22 cellular contexts compared by ENCODE assay signal in the genomic region with DNA sequence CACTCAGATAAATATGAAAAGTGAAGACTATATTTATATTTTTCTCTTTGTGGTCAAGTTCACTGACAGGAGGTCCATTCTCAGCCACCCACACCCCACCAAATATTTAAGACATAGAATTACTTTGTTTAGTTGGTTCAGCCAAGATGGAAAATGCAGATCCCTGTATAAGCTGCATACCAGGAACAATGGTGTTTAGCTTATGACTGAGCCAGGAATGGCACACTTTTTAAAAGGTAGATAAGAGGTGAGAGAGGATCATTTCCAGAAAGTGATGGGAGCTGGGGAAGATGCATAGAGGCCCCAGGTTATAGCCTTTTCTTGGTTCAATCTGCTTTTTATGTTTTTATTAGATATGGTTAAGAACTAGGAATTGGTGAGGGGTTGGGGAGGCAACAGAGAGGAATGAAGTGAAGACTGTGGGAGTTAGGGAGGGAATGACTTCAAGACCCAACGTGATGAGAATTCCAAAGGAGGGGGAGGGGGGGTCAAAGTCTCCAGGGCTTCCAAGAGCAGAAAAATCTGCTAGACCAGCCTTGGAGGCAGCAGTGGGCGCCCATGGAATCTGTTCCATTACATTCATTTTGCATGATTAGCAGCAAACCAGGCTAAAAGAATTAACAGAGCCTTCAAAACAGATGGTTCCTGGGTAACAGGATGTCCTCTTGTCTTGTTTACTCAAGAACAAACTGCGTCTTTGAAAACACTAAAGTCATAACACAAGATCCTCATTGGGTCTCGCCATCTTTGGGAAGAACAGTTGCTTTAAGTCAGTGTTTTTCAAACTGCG.
DNase-seq lines count a peak whose midpoint lies in the region; ATAC-seq and TF ChIP-seq lines count a peak whose summit lies in the region.
"Had no signal": no experiment of that assay in that cellular context is flagged by ENCODE, and none has a peak within 500 bp of the region (broad histone marks: within the 10 kb centered on the region; RNA-seq: fewer than 3 reads in every experiment).

No MANE protein-coding gene starts in this region.

- DNase-seq in EL (peak; percentile 13), choroid plexus epithelial cell (ENCODE audit: low read depth) (peak; percentile 50), iris pigment epithelial cell (ENCODE audit: low read depth) (peak; percentile 58), sciatic nerve (ENCODE audit: low spot score) (no peak), SW480 (ENCODE audit: low spot score) (no peak), MM.1S (no peak)
- DNase-seq: ACHN; activated CD4-positive, alpha-beta T cell treated with anti-CD3 and anti-CD28 coated beads for 48 hours; activated T-cell treated with anti-CD3 and anti-CD28 coated beads, Interleukin-2, amount 50 U/mL, for 24 hours; adrenal gland; dermis blood vessel endothelial cell; DMS79; NCI-H1105; NCI-H1930; NCI-H526 treated with DMSO at 0.1 percent for 48 hours; Peyer's patch had no signal

- ATAC-seq in sciatic nerve (peak; percentile 79), GM18520 (IDR thresholded peaks at IDR 0.05; ENCODE audit: unreplicated experiment) (no peak)
- ATAC-seq in activated CD4-positive, CD25-positive, alpha-beta regulatory T cell treated with anti-CD3 and anti-CD28 coated beads, Interleukin-2, amount 50 U/mL, for 24 hours = no peak
- ATAC-seq: GM12878, left lobe of liver had no signal

- H3K4me1 ChIP-seq in MM.1S (ENCODE audit: low read length) = no peaks in the 10 kb centered on the region
- H3K4me1 ChIP-seq: adrenal gland, Peyer's patch, prostate gland had no signal

- no peaks in the 10 kb centered on the region for H4K20me1 ChIP-seq in MM.1S (ENCODE audit: insufficient read depth, low read length)
- H4K20me1 ChIP-seq: BLaER1 had no signal

- no peak overlapping the region for H2AFZ ChIP-seq in MM.1S (ENCODE audit: low read length)

- H3F3A ChIP-seq in MM.1S (ENCODE audit: insufficient read depth, low read length) = no peaks in the 10 kb centered on the region

- H3K36me3 ChIP-seq in MM.1S (replicated peaks; ENCODE audit: insufficient read depth, low read length) = no peaks in the 10 kb centered on the region
- H3K36me3 ChIP-seq: adrenal gland, BLaER1, Peyer's patch, prostate gland had no signal

- no peak for TF ChIP-seq CTCF in choroid plexus epithelial cell (conservative IDR thresholded peaks at IDR 0.05; ENCODE audit: low read depth, low read length)
- no peak for TF ChIP-seq CTCF in MM.1S (IDR thresholded peaks at IDR 0.05; ENCODE audit: low read length)

- H3K79me2 ChIP-seq in MM.1S (ENCODE audit: low read length) = no peaks in the 10 kb centered on the region

- no peaks in the 10 kb centered on the region for H3K27me3 ChIP-seq in MM.1S (replicated peaks; ENCODE audit: insufficient read depth, low read length)
- H3K27me3 ChIP-seq: adrenal gland, BLaER1, Peyer's patch had no signal

- H3K4me3 ChIP-seq in choroid plexus epithelial cell (ENCODE audit: low read depth, low read length) (no peak overlapping the region), MM.1S (ENCODE audit: low read length) (no peak overlapping the region)
- H3K4me3 ChIP-seq: adrenal gland, BLaER1, GM12878, Peyer's patch, prostate gland had no signal

- H3K9ac ChIP-seq in MM.1S (ENCODE audit: low read length) = no peak overlapping the region
- H3K9ac ChIP-seq: BLaER1 had no signal

- intact Hi-C loops in sciatic nerve (cut with DNase I) = no loop called here

- no peak overlapping the region for H3K4me2 ChIP-seq in MM.1S (ENCODE audit: low read depth, low read length)
- H3K4me2 ChIP-seq: BLaER1 had no signal

- H3K27ac ChIP-seq in MM.1S (ENCODE audit: low read length) = no peak overlapping the region
- H3K27ac ChIP-seq: BLaER1 had no signal

- no peaks in the 10 kb centered on the region for H3K9me2 ChIP-seq in MM.1S (replicated peaks; ENCODE audit: insufficient read depth, low read length)

- no peaks in the 10 kb centered on the region for H3K9me3 ChIP-seq in MM.1S (replicated peaks; ENCODE audit: insufficient read depth, low read length)
- H3K9me3 ChIP-seq: adrenal gland, BLaER1, Peyer's patch, prostate gland had no signal

Comparison
In these comparisons a context has a peak if more than half of its experiments do, and no peak if none do; other contexts are left out.
1. DNase-seq: peak in EL (single experiment), choroid plexus epithelial cell (single experiment) and iris pigment epithelial cell (single experiment); none in sciatic nerve (single experiment), SW480 (single experiment) and MM.1S (single experiment).